23 cellular contexts compared by ENCODE assay signal in genomic region chr18:28127228-28127627, GRCh38. TPM values are rescaled to one million over a fixed set of nuclear protein-coding genes. Genes with fewer than 3 reads are reported as not detected.
DNase-seq lines count a peak whose midpoint lies in the region; ATAC-seq and TF ChIP-seq lines count a peak whose summit lies in the region.
"Had no signal": no experiment of that assay in that cellular context is flagged by ENCODE, and none has a peak within 500 bp of the region (broad histone marks: within the 10 kb centered on the region; RNA-seq: fewer than 3 reads in every experiment).

No MANE protein-coding gene starts in this region.

- H3K4me3 Mint-ChIP-seq in activated CD8-positive, alpha-beta memory T cell treated with anti-CD3 and anti-CD28 coated beads, Interleukin-2, amount 10 ng/mL, durations not matched to agents 7 days and 5 days: no peak overlapping the region
- H3K4me3 Mint-ChIP-seq: CD4-positive, alpha-beta memory T cell; GM23338 had no signal

- H3K9me3 ChIP-seq in heart right ventricle: no peaks in the 10 kb centered on the region
- H3K9me3 ChIP-seq in testis: no peaks in the 10 kb centered on the region
- H3K9me3 ChIP-seq: BLaER1 treated with 17β-estradiol and CSF1 and Interleukin-3, amounts not matched to agents 10 nM and 100 nM; Caco-2; HAP-1 had no signal

- peak; percentile 36 to 89 (median 76) for ATAC-seq in heart right ventricle
- peak; percentile 61 for ATAC-seq in left lobe of liver
- no peak for ATAC-seq in activated CD8-positive, alpha-beta memory T cell treated with anti-CD3 and anti-CD28 coated beads, Interleukin-2, amount 10 ng/mL, durations not matched to agents 7 days and 5 days
- no peak for ATAC-seq in GM18505 (IDR thresholded peaks at IDR 0.05; ENCODE audit: unreplicated experiment)
- ATAC-seq: GM23338 had no signal

- no peak for TF ChIP-seq CTCF in VCaP (conservative IDR thresholded peaks at IDR 0.05)
- TF ChIP-seq CTCF in heart right ventricle (IDR thresholded peaks at IDR 0.05): no peak
- TF ChIP-seq CTCF in testis (IDR thresholded peaks at IDR 0.05): no peak

- no peak for TF ChIP-seq POLR2A in testis (IDR thresholded peaks at IDR 0.05)
- TF ChIP-seq POLR2A in GM18505 (IDR thresholded peaks at IDR 0.05; ENCODE audit: borderline replicate concordance, extremely low read depth, insufficient read depth, insufficient read length): no peak

- CTCF ChIA-PET in activated CD8-positive, alpha-beta memory T cell treated with anti-CD3 and anti-CD28 coated beads, Interleukin-2, amount 10 ng/mL, durations not matched to agents 7 days and 5 days (lab: Charles Lee): no interaction called here

- H3K27me3 ChIP-seq in heart right ventricle (no peaks in the 10 kb centered on the region), testis (no peaks in the 10 kb centered on the region)
- H3K27me3 ChIP-seq: BLaER1 treated with 17β-estradiol and CSF1 and Interleukin-3, amounts not matched to agents 10 nM and 100 nM had no signal

- H3K4me1 Mint-ChIP-seq in activated CD8-positive, alpha-beta memory T cell treated with anti-CD3 and anti-CD28 coated beads, Interleukin-2, amount 10 ng/mL, durations not matched to agents 7 days and 5 days: no peaks in the 10 kb centered on the region
- H3K4me1 Mint-ChIP-seq: CD4-positive, alpha-beta memory T cell had no signal

- H3K36me3 ChIP-seq in heart right ventricle (no peaks in the 10 kb centered on the region), testis (ENCODE audit: low read depth, missing control alignments) (no peaks in the 10 kb centered on the region)
- H3K36me3 ChIP-seq: BLaER1 treated with 17β-estradiol and CSF1 and Interleukin-3, amounts not matched to agents 10 nM and 100 nM; HAP-1 had no signal

- H3K27me3 Mint-ChIP-seq in activated CD8-positive, alpha-beta memory T cell treated with anti-CD3 and anti-CD28 coated beads, Interleukin-2, amount 10 ng/mL, durations not matched to agents 7 days and 5 days: no peaks in the 10 kb centered on the region
- H3K27me3 Mint-ChIP-seq: CD4-positive, alpha-beta memory T cell had no signal

- peaks cover 8% of the 10 kb centered on the region for H3K9me3 Mint-ChIP-seq in activated CD8-positive, alpha-beta memory T cell treated with anti-CD3 and anti-CD28 coated beads, Interleukin-2, amount 10 ng/mL, durations not matched to agents 7 days and 5 days (ENCODE audit: low read depth)
- H3K9me3 Mint-ChIP-seq: GM23338 had no signal

- H3K4me1 ChIP-seq in heart right ventricle: peaks cover 2 to 80% (median 38%) of the 10 kb centered on the region in 9 donors
- peaks cover 36% of the 10 kb centered on the region for H3K4me1 ChIP-seq in testis
- H3K4me1 ChIP-seq: BLaER1 treated with 17β-estradiol and CSF1 and Interleukin-3, amounts not matched to agents 10 nM and 100 nM had no signal

- intact Hi-C loops in heart right ventricle (cut with DNase I) (loop anchor here in 1 of 10 donors (5.0 kb wide), 1 partner anchor 45 kb away; no protein-coding TSS in a partner anchor), testis (cut with DNase I; ENCODE audit: low total_unique reads) (no loop called here)

- peak overlapping the region; percentile 64 for H3K27ac ChIP-seq in VCaP
- H3K27ac ChIP-seq in heart right ventricle: peak overlapping the region; percentile 8 to 92 (median 82)
- H3K27ac ChIP-seq in testis: peak overlapping the region; percentile 71 to 72
- H3K27ac ChIP-seq: BLaER1 treated with 17β-estradiol and CSF1 and Interleukin-3, amounts not matched to agents 10 nM and 100 nM; KMS-11 had no signal

- H3K4me3 ChIP-seq in heart right ventricle (peak overlapping the region in 1 of 10 donors; percentile 28), testis (no peak overlapping the region)
- H3K4me3 ChIP-seq: BLaER1 treated with 17β-estradiol and CSF1 and Interleukin-3, amounts not matched to agents 10 nM and 100 nM; GM23338; HAP-1 had no signal

- no peak overlapping the region for H3K27ac Mint-ChIP-seq in activated CD8-positive, alpha-beta memory T cell treated with anti-CD3 and anti-CD28 coated beads, Interleukin-2, amount 10 ng/mL, durations not matched to agents 7 days and 5 days
- H3K27ac Mint-ChIP-seq: CD4-positive, alpha-beta memory T cell had no signal

- 42 to 59% methylated on average over 6 of the region's 6 CpGs for WGBS in heart right ventricle, 2 donors
- 34 to 41% methylated on average over 6 of the region's 6 CpGs for WGBS in testis, 2 donors

- DNase-seq in heart right ventricle (peak in 1 of 2 donors; percentile 36), left lobe of liver (ENCODE audit: low spot score) (peak; percentile 65), testis (peak; percentile 56), RPMI8226 (no peak)
- DNase-seq in activated CD8-positive, alpha-beta memory T cell treated with anti-CD3 and anti-CD28 coated beads, Interleukin-2, amount 10 ng/mL, durations not matched to agents 7 days and 5 days: no peak
- DNase-seq: CD4-positive, alpha-beta memory T cell; DMS 273 treated with DMSO at 0.1 percent for 48 hours; DMS79 treated with DMSO at 0.1 percent for 48 hours; IMR-90; NCI-H1092 treated with DMSO at 0.1 percent for 48 hours; NCI-H1436 treated with DMSO at 0.1 percent for 48 hours; NCI-H1930; NCI-H510A treated with DMSO at 0.1 percent for 48 hours; NCI-H748 treated with DMSO at 0.1 percent for 48 hours; NK-92 treated with Interleukin-12 subunit alpha and Interleukin-12 subunit beta, amount 100 ng/mL, for 24 hours; SIG-M5 had no signal

- H3K36me3 Mint-ChIP-seq in activated CD8-positive, alpha-beta memory T cell treated with anti-CD3 and anti-CD28 coated beads, Interleukin-2, amount 10 ng/mL, durations not matched to agents 7 days and 5 days: no peaks in the 10 kb centered on the region
- H3K36me3 Mint-ChIP-seq: CD4-positive, alpha-beta memory T cell had no signal

RNA-seq across cellular contexts. Expression of gene CDH2, which starts 49.7 kb away (rescaled TPM):
- total RNA-seq in heart right ventricle (100 to 1,000 TPM; 325 to 575 (median 518) TPM), left lobe of liver (34.2 TPM), testis (100 to 1,000 TPM; 128 to 165 TPM)
- polyA plus RNA-seq in heart right ventricle (100 to 1,000 TPM in 1 of 2 donors, 10 to 100 TPM in 1; 50.3 to 101 TPM), testis (ENCODE audit: insufficient read depth, low read depth, low replicate concordance) (98.6 TPM)
- under 1 TPM in 1 of 2 experiments, not detected in 1; 0.14 TPM for total RNA-seq in activated CD8-positive, alpha-beta memory T cell treated with anti-CD3 and anti-CD28 coated beads, Interleukin-2, amount 10 ng/mL, durations not matched to agents 7 days and 5 days
- total RNA-seq: CD4-positive, alpha-beta memory T cell had no signal
- polyA plus RNA-seq: CD4-positive, alpha-beta memory T cell had no signal

Comparison
In these comparisons a context has a peak if more than half of its experiments do, and no peak if none do; other contexts are left out.
1. ATAC-seq: peak in heart right ventricle (8 of 8) and left lobe of liver (single experiment); none in activated CD8-positive, alpha-beta memory T cell treated with anti-CD3 and anti-CD28 coated beads, Interleukin-2, amount 10 ng/mL, durations not matched to agents 7 days and 5 days (single experiment) and GM18505 (single experiment).
2. DNase-seq: peak in left lobe of liver (single experiment) and testis (single experiment); none in RPMI8226 (single experiment) and activated CD8-positive, alpha-beta memory T cell treated with anti-CD3 and anti-CD28 coated beads, Interleukin-2, amount 10 ng/mL, durations not matched to agents 7 days and 5 days (single experiment).
3. RNA of gene CDH2, which starts 49.7 kb away (total RNA-seq): 325 to 575 TPM in heart right ventricle, 128 to 165 TPM in testis and 34.2 TPM in left lobe of liver (single experiment); 0.14 TPM in activated CD8-positive, alpha-beta memory T cell treated with anti-CD3 and anti-CD28 coated beads, Interleukin-2, amount 10 ng/mL, durations not matched to agents 7 days and 5 days; every median in the first group is over 10 times any median in the second.
4. Peak in every context shown above with its lines, with median percentiles within 50 percentile points of each other: H3K27ac ChIP-seq.